Comparison of ENCODE assay signal across 2 cellular contexts in genomic region chr9:5480919-5481743, GRCh38.
TF ChIP-seq lines count a peak whose summit lies in the region.

No MANE protein-coding gene starts in this region.

TF ChIP-seq in A549, 52 proteins besides CTCF, POLR2A, EP300 and RAD21:
- no peak for TF ChIP-seq FOXS1 (CRISPR knock-in tag; IDR thresholded peaks at IDR 0.05)
- TF ChIP-seq MYC (IDR thresholded peaks at IDR 0.05; ENCODE audit: borderline replicate concordance, low read length) = no peak
- TF ChIP-seq RARB (CRISPR knock-in tag; IDR thresholded peaks at IDR 0.05) = no peak
- no peak for TF ChIP-seq ATOH8 (CRISPR knock-in tag; IDR thresholded peaks at IDR 0.05; ENCODE audit: low read depth)
- no peak for TF ChIP-seq JUNB (IDR thresholded peaks at IDR 0.05)
- TF ChIP-seq EHMT2 (IDR thresholded peaks at IDR 0.05; ENCODE audit: low read depth) = no peak
- no peak for TF ChIP-seq HEYL (CRISPR knock-in tag; IDR thresholded peaks at IDR 0.05)

TF ChIP-seq in GM12878, 131 proteins besides CTCF, POLR2A, EP300 and RAD21:
- TF ChIP-seq RELB (IDR thresholded peaks at IDR 0.05; ENCODE audit: low read depth) (no peak), ZSCAN29 (IDR thresholded peaks at IDR 0.05) (no peak), ZBTB40 (IDR thresholded peaks at IDR 0.05; ENCODE audit: borderline replicate concordance) (peak; percentile 92)
